29 cellular contexts compared by ENCODE assay signal in genomic region chr10:5906651-5907050, GRCh38. TPM values are rescaled to one million over a fixed set of nuclear protein-coding genes. Genes with fewer than 3 reads are reported as not detected.
A peak's percentile ranks its signal among the peaks of the same experiment; 100 is the strongest.
DNase-seq lines count a peak whose midpoint lies in the region; ATAC-seq, FAIRE-seq and TF ChIP-seq lines count a peak whose summit lies in the region.
"Had no signal": no experiment of that assay in that cellular context is flagged by ENCODE, and none has a peak within 500 bp of the region (broad histone marks: within the 10 kb centered on the region; RNA-seq: fewer than 3 reads in every experiment).

No MANE protein-coding gene starts in this region.

- FAIRE-seq in bronchial epithelial cell (lab: Jason Lieb, UNC), result peak; percentile 85
- FAIRE-seq: GM18507, kidney had no signal

- no peak overlapping the region for H3K4me3 ChIP-seq in breast epithelium
- H3K4me3 ChIP-seq in bronchial epithelial cell (ENCODE audit: low read depth, low read length), result no peak overlapping the region
- H3K4me3 ChIP-seq: adrenal gland, lower lobe of right lung, skin epidermis, suprapubic skin had no signal

- no peak for ATAC-seq in GM21367 (IDR thresholded peaks at IDR 0.05; ENCODE audit: unreplicated experiment)
- ATAC-seq: activated CD4-positive, CD25-positive, alpha-beta regulatory T cell treated with anti-CD3 and anti-CD28 coated beads, Interleukin-2, amount 50 U/mL, for 24 hours; activated CD8-positive, alpha-beta memory T cell treated with anti-CD3 and anti-CD28 coated beads, Interleukin-2, amount 10 ng/mL, durations not matched to agents 7 days and 5 days; activated T-cell treated with anti-CD3 and anti-CD28 coated beads, Interleukin-2, amount 50 U/mL, for 4 hours; natural killer cell treated with Interleukin-12 subunit alpha and Interleukin-12 subunit beta and Interleukin-15 and Interleukin-18, amount 100 ng/mL, for 72 hours; PC-3; SK-N-SH treated with all-trans-retinoic acid at 6 μM for 48 hours; stimulated activated naive B cell treated with anti-CD40 and anti-IgM and Interleukin-4, amounts not matched to agents 10 μg/mL and 1 μg/mL and 100 μg/mL, for 72 hours; T-helper 17 cell had no signal

- no peaks in the 10 kb centered on the region for H3K27me3 ChIP-seq in breast epithelium
- no peaks in the 10 kb centered on the region for H3K27me3 ChIP-seq in bronchial epithelial cell (ENCODE audit: control insufficient read depth, insufficient read depth, low read length)
- H3K27me3 ChIP-seq: adrenal gland, heart left ventricle, suprapubic skin had no signal

- H3K9me3 ChIP-seq in breast epithelium, result no peaks in the 10 kb centered on the region
- H3K9me3 ChIP-seq: adrenal gland, heart left ventricle, lower lobe of right lung, suprapubic skin had no signal

- H3K9me3 Mint-ChIP-seq in MCF 10A (ENCODE audit: unreplicated experiment) (no peaks in the 10 kb centered on the region), glutamatergic neuron (ENCODE audit: unreplicated experiment) (peaks cover 4% of the 10 kb centered on the region), type B pancreatic cell (no peaks in the 10 kb centered on the region)
- H3K9me3 Mint-ChIP-seq: activated T-cell treated with anti-CD3 and anti-CD28 coated beads, Interleukin-2, amount 50 U/mL, for 4 hours; CD4-positive, alpha-beta T cell; natural killer cell treated with Interleukin-12 subunit alpha and Interleukin-12 subunit beta and Interleukin-15 and Interleukin-18, amount 100 ng/mL, for 72 hours had no signal

- H3K4me3 Mint-ChIP-seq in MCF 10A (ENCODE audit: unreplicated experiment), result no peak overlapping the region
- no peak overlapping the region for H3K4me3 Mint-ChIP-seq in glutamatergic neuron (ENCODE audit: unreplicated experiment)
- no peak overlapping the region for H3K4me3 Mint-ChIP-seq in type B pancreatic cell
- H3K4me3 Mint-ChIP-seq: activated CD8-positive, alpha-beta memory T cell treated with anti-CD3 and anti-CD28 coated beads, Interleukin-2, amount 10 ng/mL, durations not matched to agents 7 days and 5 days; activated T-cell treated with anti-CD3 and anti-CD28 coated beads, Interleukin-2, amount 50 U/mL, for 4 hours; CD4-positive, alpha-beta T cell; natural killer cell treated with Interleukin-12 subunit alpha and Interleukin-12 subunit beta and Interleukin-15 and Interleukin-18, amount 100 ng/mL, for 72 hours; stimulated activated naive B cell treated with anti-CD40 and anti-IgM and Interleukin-4, amounts not matched to agents 10 μg/mL and 1 μg/mL and 100 μg/mL, for 72 hours; T-helper 17 cell had no signal

- H3K27me3 Mint-ChIP-seq in MCF 10A (ENCODE audit: insufficient read depth, unreplicated experiment), result no peaks in the 10 kb centered on the region
- H3K27me3 Mint-ChIP-seq in glutamatergic neuron (ENCODE audit: unreplicated experiment), result no peaks in the 10 kb centered on the region
- H3K27me3 Mint-ChIP-seq in type B pancreatic cell, result no peaks in the 10 kb centered on the region
- H3K27me3 Mint-ChIP-seq: activated CD8-positive, alpha-beta memory T cell treated with anti-CD3 and anti-CD28 coated beads, Interleukin-2, amount 10 ng/mL, durations not matched to agents 7 days and 5 days; CD4-positive, alpha-beta T cell; natural killer cell treated with Interleukin-12 subunit alpha and Interleukin-12 subunit beta and Interleukin-15 and Interleukin-18, amount 100 ng/mL, for 72 hours; stimulated activated naive B cell treated with anti-CD40 and anti-IgM and Interleukin-4, amounts not matched to agents 10 μg/mL and 1 μg/mL and 100 μg/mL, for 72 hours; T-helper 17 cell had no signal

- H3K27ac Mint-ChIP-seq in MCF 10A (ENCODE audit: low read depth, unreplicated experiment) (peak overlapping the region; percentile 33), glutamatergic neuron (ENCODE audit: unreplicated experiment) (peak overlapping the region; percentile 87), type B pancreatic cell (peak overlapping the region; percentile 52)
- H3K27ac Mint-ChIP-seq: activated CD8-positive, alpha-beta memory T cell treated with anti-CD3 and anti-CD28 coated beads, Interleukin-2, amount 10 ng/mL, durations not matched to agents 7 days and 5 days; CD4-positive, alpha-beta T cell; natural killer cell treated with Interleukin-12 subunit alpha and Interleukin-12 subunit beta and Interleukin-15 and Interleukin-18, amount 100 ng/mL, for 72 hours; stimulated activated naive B cell treated with anti-CD40 and anti-IgM and Interleukin-4, amounts not matched to agents 10 μg/mL and 1 μg/mL and 100 μg/mL, for 72 hours had no signal

- POLR2A ChIA-PET in MCF 10A (lab: Yijun Ruan, JAX), result interaction anchor here (0.9 to 1.2 kb wide), 2 partner anchors 93 to 242 kb away, joined by 3 read pairs; partner anchors contain the start of gene GDI2

- TF ChIP-seq CTCF in MCF 10A (IDR thresholded peaks at IDR 0.05; ENCODE audit: unreplicated experiment), result no peak
- TF ChIP-seq CTCF in breast epithelium (IDR thresholded peaks at IDR 0.05), result no peak
- TF ChIP-seq CTCF in bronchial epithelial cell (IDR thresholded peaks at IDR 0.05; ENCODE audit: insufficient read depth, low read length, severe bottlenecking), result no peak
- no peak for TF ChIP-seq CTCF in glutamatergic neuron (IDR thresholded peaks at IDR 0.05; ENCODE audit: partially characterized antibody, unreplicated experiment)
- no peak for TF ChIP-seq CTCF in type B pancreatic cell (conservative IDR thresholded peaks at IDR 0.05)

- BruUV-seq in MCF 10A (replicated peaks; lab: Mats Ljungman, UMichigan), result no TSS peak

- H3K27ac ChIP-seq in breast epithelium, result no peak overlapping the region
- H3K27ac ChIP-seq: lower lobe of right lung, suprapubic skin had no signal

- intact Hi-C loops in MCF 10A (cut with micrococcal nuclease) (no loop called here), breast epithelium (cut with DNase I; ENCODE audit: low total_unique reads) (no loop called here)

- DNase-seq in MCF 10A (ENCODE audit: unreplicated experiment) (no peak), breast epithelium (ENCODE audit: low spot score in 2 of 2) (no peak), bronchial epithelial cell (ENCODE audit: low read depth) (peak; percentile 20), glutamatergic neuron (no peak), type B pancreatic cell (ENCODE audit: extremely low spot score, unreplicated experiment) (no peak)
- DNase-seq in activated CD4-positive, CD25-positive, alpha-beta regulatory T cell (lab: John Stamatoyannopoulos, UW), result no peak
- no peak for DNase-seq in activated effector memory CD4-positive, alpha-beta T cell treated with Interleukin-2 at 50 U/mL for 16 hours
- DNase-seq: activated CD4-positive, alpha-beta T cell treated with anti-CD3 and anti-CD28 coated beads, Interleukin-2, amount 50 U/mL, for 4 hours; activated CD8-positive, alpha-beta memory T cell treated with anti-CD3 and anti-CD28 coated beads, Interleukin-2, amount 10 ng/mL, durations not matched to agents 7 days and 5 days; activated T-cell treated with anti-CD3 and anti-CD28 coated beads, Interleukin-2, amount 50 U/mL, for 4 hours; CD4-positive, alpha-beta T cell; kidney; lower lobe of right lung; NCI-H1105 treated with DMSO at 0.1 percent for 48 hours; NCI-H2029; NCI-H526; NK-92 treated with Interleukin-12 subunit alpha and Interleukin-12 subunit beta, amount 100 ng/mL, for 24 hours; PC-3; stimulated activated naive B cell treated with anti-CD40 and anti-IgM and Interleukin-4, amounts not matched to agents 10 μg/mL and 1 μg/mL and 100 μg/mL, for 72 hours; T-helper 17 cell had no signal

- CTCF ChIA-PET in MCF 10A (lab: Yijun Ruan, JAX), result no interaction called here

- H3K4me1 Mint-ChIP-seq in MCF 10A (ENCODE audit: insufficient read depth, unreplicated experiment) (peaks cover 5% of the 10 kb centered on the region), glutamatergic neuron (ENCODE audit: low read depth, unreplicated experiment) (peaks cover 11% of the 10 kb centered on the region), type B pancreatic cell (ENCODE audit: unreplicated experiment) (no peaks in the 10 kb centered on the region)

- no peaks in the 10 kb centered on the region for H3K4me1 ChIP-seq in breast epithelium
- H3K4me1 ChIP-seq: suprapubic skin had no signal

- H3K36me3 Mint-ChIP-seq in MCF 10A (ENCODE audit: insufficient read depth, unreplicated experiment) (peaks cover 77% of the 10 kb centered on the region), glutamatergic neuron (ENCODE audit: unreplicated experiment) (no peaks in the 10 kb centered on the region), type B pancreatic cell (peaks cover 25% of the 10 kb centered on the region)
- H3K36me3 Mint-ChIP-seq: natural killer cell treated with Interleukin-12 subunit alpha and Interleukin-12 subunit beta and Interleukin-15 and Interleukin-18, amount 100 ng/mL, for 72 hours had no signal

- no peaks in the 10 kb centered on the region for H3K36me3 ChIP-seq in breast epithelium
- H3K36me3 ChIP-seq in bronchial epithelial cell (ENCODE audit: control insufficient read depth, insufficient read depth, low read length), result peaks cover 20% of the 10 kb centered on the region

- TF ChIP-seq POLR2A in breast epithelium (IDR thresholded peaks at IDR 0.05), result no peak

RNA-seq across cellular contexts. Expression of gene FBH1, which starts 16.6 kb away (rescaled TPM):
- total RNA-seq in MCF 10A (2022) (61.8 and 70.5 TPM in 2 replicates), breast epithelium (100 to 1,000 TPM in 2 of 3 donors, 10 to 100 TPM in 1; 91.2 to 115 (median 109) TPM), bronchial epithelial cell (54.5 and 75.4 TPM in 2 replicates), glutamatergic neuron (ENCODE audit: unreplicated experiment) (65.0 TPM), type B pancreatic cell (ENCODE audit: low replicate concordance) (73.0 TPM in 2 replicates)

RNA-seq across cellular contexts. Expression of gene ANKRD16, which starts 17.0 kb away (rescaled TPM):
- total RNA-seq in MCF 10A (2022), result 9.9 and 10.6 TPM in 2 replicates
- total RNA-seq in breast epithelium, result 10 to 100 TPM in 1 of 3 donors, 1 to 10 TPM in 2; 5.9 to 13.1 (median 8.8) TPM
- 5.2 and 5.3 TPM in 2 replicates for total RNA-seq in bronchial epithelial cell
- total RNA-seq in glutamatergic neuron (ENCODE audit: unreplicated experiment), result 7.5 TPM
- total RNA-seq in type B pancreatic cell (ENCODE audit: low replicate concordance), result 6.7 and 15.3 TPM in 2 replicates

Comparison
In these comparisons a context has a peak if more than half of its experiments do, and no peak if none do; other contexts are left out.
1. H3K27ac Mint-ChIP-seq: peak in every context shown above with its lines; median percentile 87 in glutamatergic neuron; 52 in type B pancreatic cell; 33 in MCF 10A.